Comparison of ENCODE assay signal across 11 cellular contexts in the genomic region with DNA sequence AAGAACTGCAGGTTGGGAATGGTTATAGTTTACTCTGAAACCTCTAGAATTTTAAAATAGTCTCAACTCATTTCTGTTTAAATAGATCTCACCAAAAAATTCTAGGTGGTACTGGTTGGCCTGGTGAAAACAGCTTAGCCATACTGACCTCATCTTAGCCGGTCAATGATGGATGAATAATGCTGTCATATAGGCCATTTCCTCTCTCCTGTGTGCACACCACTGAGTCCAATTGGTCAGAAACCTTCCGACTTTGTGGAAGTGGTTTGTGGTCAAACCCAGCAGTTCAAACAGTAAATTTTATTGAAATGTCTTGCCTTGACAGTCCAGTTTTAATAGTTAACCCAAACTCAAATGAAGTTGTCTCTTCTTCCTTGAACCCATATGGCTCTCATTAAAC.
A peak's percentile ranks its signal among the peaks of the same experiment; 100 is the strongest.
DNase-seq lines count a peak whose midpoint lies in the region; ATAC-seq, FAIRE-seq and TF ChIP-seq lines count a peak whose summit lies in the region.
"Had no signal": no experiment of that assay in that cellular context is flagged by ENCODE, and none has a peak within 500 bp of the region (broad histone marks: within the 10 kb centered on the region; RNA-seq: fewer than 3 reads in every experiment).

No MANE protein-coding gene starts in this region.

- H2AFZ ChIP-seq in GM12878 (ENCODE audit: control insufficient read depth, low read depth, low read length), result no peak overlapping the region

- H3K4me3 ChIP-seq in GM12878, result no peak overlapping the region
- no peak overlapping the region for H3K4me3 ChIP-seq in aorta (ENCODE audit: low read length in 2 of 2)
- no peak overlapping the region for H3K4me3 ChIP-seq in psoas muscle

- H3K27ac ChIP-seq in GM12878 (ENCODE audit: control insufficient read depth, insufficient read depth) (no peak overlapping the region), aorta (ENCODE audit: low read depth in 1 of 2, low read length in 2 of 2) (no peak overlapping the region), psoas muscle (no peak overlapping the region)
- H3K27ac ChIP-seq: epithelial cell of prostate had no signal

- TF ChIP-seq CTCF in GM12878 (IDR thresholded peaks at IDR 0.05 in 2 of 3, conservative IDR thresholded peaks at IDR 0.05 in 1 of 3; ENCODE audit: control insufficient read depth in 2 of 3, extremely low read depth in 1 of 3, insufficient read depth in 1 of 3, low read depth in 3 of 3, low read length in 3 of 3), result no peak
- TF ChIP-seq CTCF in psoas muscle (IDR thresholded peaks at IDR 0.05), result no peak

- H3K4me2 ChIP-seq in GM12878 (ENCODE audit: control insufficient read depth, insufficient read depth), result no peak overlapping the region

- DNase-seq in GM12878 (ENCODE audit: low read depth, low spot score), result peak; percentile 27
- DNase-seq in GF-D8 (lab: John Stamatoyannopoulos, UW), result no peak
- DNase-seq in aorta, result no peak
- no peak for DNase-seq in psoas muscle
- no peak for DNase-seq in NCI-H446 (lab: John Stamatoyannopoulos, UW)
- DNase-seq: H7, small intestine had no signal

- no peaks in the 10 kb centered on the region for H3K27me3 ChIP-seq in GM12878 (replicated peaks in 1 of 2; ENCODE audit: control insufficient read depth in 2 of 2, insufficient read depth in 2 of 2, low read length in 1 of 2)
- no peaks in the 10 kb centered on the region for H3K27me3 ChIP-seq in aorta (ENCODE audit: control insufficient read depth in 1 of 2, insufficient read depth in 2 of 2, low read length in 1 of 2)
- no peaks in the 10 kb centered on the region for H3K27me3 ChIP-seq in psoas muscle (ENCODE audit: insufficient read depth in 3 of 3, low read length in 2 of 3)

- ATAC-seq in GM18520 (IDR thresholded peaks at IDR 0.05; ENCODE audit: unreplicated experiment), result peak; percentile 69
- peak; percentile 94 for ATAC-seq in GM21825 (IDR thresholded peaks at IDR 0.05; ENCODE audit: unreplicated experiment)
- peak; percentile 71 for ATAC-seq in HG03469 (IDR thresholded peaks at IDR 0.05; ENCODE audit: unreplicated experiment)
- peak; percentile 99 for ATAC-seq in GM12878
- no peak for ATAC-seq in aorta (ENCODE audit: low FRiP score)
- no peak for ATAC-seq in psoas muscle

- in situ Hi-C loops in GM12878 (cut with MboI), result no loop called here

- H3K9me3 ChIP-seq in GM12878 (replicated peaks; ENCODE audit: control insufficient read depth, insufficient read depth, low read length) (no peaks in the 10 kb centered on the region), aorta (ENCODE audit: control insufficient read depth, low read length) (no peaks in the 10 kb centered on the region), psoas muscle (no peaks in the 10 kb centered on the region)

- H3K79me2 ChIP-seq in GM12878 (ENCODE audit: control insufficient read depth, insufficient read depth, low read length), result no peaks in the 10 kb centered on the region

- BruUV-seq in GM12878 (replicated peaks; lab: Mats Ljungman, UMichigan), result no TSS peak

- no peak for TF ChIP-seq EP300 in GM12878 (IDR thresholded peaks at IDR 0.05; ENCODE audit: borderline replicate concordance in 1 of 2, control insufficient read depth in 1 of 2, low read depth in 2 of 2, low read length in 2 of 2)

- H3K36me3 ChIP-seq in GM12878 (ENCODE audit: control insufficient read depth in 2 of 2, insufficient read depth in 2 of 2, low read length in 1 of 2), result no peaks in the 10 kb centered on the region; a peak in 1 of 4 replicates
- H3K36me3 ChIP-seq in aorta (ENCODE audit: control insufficient read depth in 1 of 2, insufficient read depth in 2 of 2, low read length in 1 of 2), result peaks cover 0 to 6% of the 10 kb centered on the region in 2 donors
- peaks cover 0 to 99% of the 10 kb centered on the region in 2 donors for H3K36me3 ChIP-seq in psoas muscle (ENCODE audit: insufficient read depth in 1 of 2, low read depth in 1 of 2)

- TF ChIP-seq RAD21 in GM12878 (IDR thresholded peaks at IDR 0.05; ENCODE audit: insufficient read depth, low read depth, low read length), result no peak

- CTCF ChIA-PET in GM12878 (lab: Yijun Ruan, JAX), result interaction anchor here (0.9 to 1.8 kb wide), 5 partner anchors 10 to 225 kb away, joined by 3 to 7 read pairs (median 3); no protein-coding TSS in a partner anchor

- intact Hi-C loops in GM12878 (cut with micrococcal nuclease; ENCODE audit: unreplicated experiment), result no loop called here
- intact Hi-C loops in aorta (cut with DNase I), result no loop called here
- intact Hi-C loops in psoas muscle (cut with DNase I), result no loop called here

- no peaks in the 10 kb centered on the region for H4K20me1 ChIP-seq in GM12878 (ENCODE audit: control insufficient read depth, insufficient read depth)

- SMC1A ChIA-PET in GM12878 (lab: Charles Lee; ENCODE audit: uncharacterized antibody, unreplicated experiment), result interaction anchor here (1.2 to 2.2 kb wide), 4 partner anchors 9 to 193 kb away, joined by 3 to 6 read pairs (median 4); no protein-coding TSS in a partner anchor

- H3K4me1 ChIP-seq in GM12878 (ENCODE audit: control insufficient read depth, insufficient read depth, low read length) (no peaks in the 10 kb centered on the region), aorta (ENCODE audit: control insufficient read depth in 1 of 2, insufficient read depth in 2 of 2, low read length in 2 of 2) (peaks cover 2 to 3% of the 10 kb centered on the region in 2 donors), psoas muscle (no peaks in the 10 kb centered on the region)

- RAD21 ChIA-PET in GM12878 (lab: Charles Lee; ENCODE audit: unreplicated experiment), result no interaction called here

- TF ChIP-seq POLR2A in GM12878 (IDR thresholded peaks at IDR 0.05; ENCODE audit: low read depth, low read length), result no peak

- H3K9ac ChIP-seq in GM12878 (ENCODE audit: control insufficient read depth, insufficient read depth, low read length), result no peak overlapping the region

- 44% methylated on average over 2 of the region's 2 CpGs for whole genome bisulfite sequencing in GM12878 (ENCODE audit: insufficient coverage, insufficient replicate concordance, low lambda C conversion rate, missing lambda C conversion rate)
- 93 to 95% methylated on average over 2 of the region's 2 CpGs for WGBS in aorta, 2 donors
- 87 to 92% (median 89%) methylated on average over 2 of the region's 2 CpGs for WGBS in psoas muscle, 3 donors

- no peak for FAIRE-seq in GM12878 (lab: Jason Lieb, UNC)
- FAIRE-seq: small intestine had no signal

- POLR2A ChIA-PET in GM12878 (lab: Charles Lee), result no interaction called here

TF ChIP-seq in GM12878, 131 proteins besides CTCF, POLR2A, EP300 and RAD21 (continues in another document):
- TF ChIP-seq STAT3 (IDR thresholded peaks at IDR 0.05; ENCODE audit: low read depth, low read length) (no peak), SMARCA5 (IDR thresholded peaks at IDR 0.05) (no peak), TCF12 (IDR thresholded peaks at IDR 0.05; ENCODE audit: low read depth, low read length) (no peak), NFXL1 (IDR thresholded peaks at IDR 0.05; ENCODE audit: borderline replicate concordance) (no peak), NFIC (IDR thresholded peaks at IDR 0.05; ENCODE audit: low read depth, low read length) (no peak), ZZZ3 (IDR thresholded peaks at IDR 0.05; ENCODE audit: control insufficient read depth, insufficient read length, low read depth) (no peak), TAF1 (IDR thresholded peaks at IDR 0.05; ENCODE audit: borderline replicate concordance, low read depth, low read length) (no peak), JUNB (IDR thresholded peaks at IDR 0.05) (no peak), NR2C2 (IDR thresholded peaks at IDR 0.05; ENCODE audit: borderline replicate concordance, control insufficient read depth, insufficient read length, low read depth) (no peak), CHD4 (IDR thresholded peaks at IDR 0.05) (no peak), IKZF1 (conservative IDR thresholded peaks at IDR 0.05) (0 out of 2 replicates have a peak, but pooled peaks have one; percentile 23), RCOR1 (conservative IDR thresholded peaks at IDR 0.05; ENCODE audit: low read depth, low read length) (no peak), BHLHE40 (IDR thresholded peaks at IDR 0.05; ENCODE audit: borderline replicate concordance in 1 of 2, low read depth in 2 of 2, low read length in 1 of 2) (no peak), NBN (IDR thresholded peaks at IDR 0.05) (no peak)
- TF ChIP-seq, protein P1, sequence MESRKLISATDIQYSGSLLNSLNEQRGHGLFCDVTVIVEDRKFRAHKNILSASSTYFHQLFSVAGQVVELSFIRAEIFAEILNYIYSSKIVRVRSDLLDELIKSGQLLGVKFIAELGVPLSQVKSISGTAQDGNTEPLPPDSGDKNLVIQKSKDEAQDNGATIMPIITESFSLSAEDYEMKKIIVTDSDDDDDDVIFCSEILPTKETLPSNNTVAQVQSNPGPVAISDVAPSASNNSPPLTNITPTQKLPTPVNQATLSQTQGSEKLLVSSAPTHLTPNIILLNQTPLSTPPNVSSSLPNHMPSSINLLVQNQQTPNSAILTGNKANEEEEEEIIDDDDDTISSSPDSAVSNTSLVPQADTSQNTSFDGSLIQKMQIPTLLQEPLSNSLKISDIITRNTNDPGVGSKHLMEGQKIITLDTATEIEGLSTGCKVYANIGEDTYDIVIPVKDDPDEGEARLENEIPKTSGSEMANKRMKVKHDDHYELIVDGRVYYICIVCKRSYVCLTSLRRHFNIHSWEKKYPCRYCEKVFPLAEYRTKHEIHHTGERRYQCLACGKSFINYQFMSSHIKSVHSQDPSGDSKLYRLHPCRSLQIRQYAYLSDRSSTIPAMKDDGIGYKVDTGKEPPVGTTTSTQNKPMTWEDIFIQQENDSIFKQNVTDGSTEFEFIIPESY (IDR thresholded peaks at IDR 0.05), result no peak
- TF ChIP-seq, protein P2, sequence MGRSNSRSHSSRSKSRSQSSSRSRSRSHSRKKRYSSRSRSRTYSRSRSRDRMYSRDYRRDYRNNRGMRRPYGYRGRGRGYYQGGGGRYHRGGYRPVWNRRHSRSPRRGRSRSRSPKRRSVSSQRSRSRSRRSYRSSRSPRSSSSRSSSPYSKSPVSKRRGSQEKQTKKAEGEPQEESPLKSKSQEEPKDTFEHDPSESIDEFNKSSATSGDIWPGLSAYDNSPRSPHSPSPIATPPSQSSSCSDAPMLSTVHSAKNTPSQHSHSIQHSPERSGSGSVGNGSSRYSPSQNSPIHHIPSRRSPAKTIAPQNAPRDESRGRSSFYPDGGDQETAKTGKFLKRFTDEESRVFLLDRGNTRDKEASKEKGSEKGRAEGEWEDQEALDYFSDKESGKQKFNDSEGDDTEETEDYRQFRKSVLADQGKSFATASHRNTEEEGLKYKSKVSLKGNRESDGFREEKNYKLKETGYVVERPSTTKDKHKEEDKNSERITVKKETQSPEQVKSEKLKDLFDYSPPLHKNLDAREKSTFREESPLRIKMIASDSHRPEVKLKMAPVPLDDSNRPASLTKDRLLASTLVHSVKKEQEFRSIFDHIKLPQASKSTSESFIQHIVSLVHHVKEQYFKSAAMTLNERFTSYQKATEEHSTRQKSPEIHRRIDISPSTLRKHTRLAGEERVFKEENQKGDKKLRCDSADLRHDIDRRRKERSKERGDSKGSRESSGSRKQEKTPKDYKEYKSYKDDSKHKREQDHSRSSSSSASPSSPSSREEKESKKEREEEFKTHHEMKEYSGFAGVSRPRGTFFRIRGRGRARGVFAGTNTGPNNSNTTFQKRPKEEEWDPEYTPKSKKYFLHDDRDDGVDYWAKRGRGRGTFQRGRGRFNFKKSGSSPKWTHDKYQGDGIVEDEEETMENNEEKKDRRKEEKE (IDR thresholded peaks at IDR 0.05), result no peak

Comparison
In these comparisons a context has a peak if more than half of its experiments do, and no peak if none do; other contexts are left out.
1. ATAC-seq: peak in GM18520 (single experiment), GM21825 (single experiment), HG03469 (single experiment) and GM12878 (single experiment); none in aorta (single experiment) and psoas muscle (0 of 4).